Comparison of ENCODE assay signal across 1 cellular context in genomic region chr11:117748771-117749540, GRCh38.
TF ChIP-seq lines count a peak whose summit lies in the region.

No MANE protein-coding gene starts in this region.

TF ChIP-seq in HepG2, 621 proteins besides CTCF, POLR2A, EP300 and RAD21 (continued from another document and continues in another):
- TF ChIP-seq MLX (CRISPR knock-in tag; IDR thresholded peaks at IDR 0.05) (peak; percentile 84; the same call in 1 of the 2 replicates), HIC2 (CRISPR knock-in tag; IDR thresholded peaks at IDR 0.05; ENCODE audit: low read depth) (peak; percentile 40; the same call in 1 of the 2 replicates), BCLAF1 (IDR thresholded peaks at IDR 0.05) (no peak), KLF11 (CRISPR knock-in tag; IDR thresholded peaks at IDR 0.05) (no peak), ZNF362 (CRISPR knock-in tag; IDR thresholded peaks at IDR 0.05; ENCODE audit: borderline replicate concordance) (peak; percentile 52; the same call in 1 of the 2 replicates), ZFY (CRISPR knock-in tag; IDR thresholded peaks at IDR 0.05) (peak; percentile 50; the same call in 1 of the 2 replicates), MED8 (CRISPR knock-in tag; IDR thresholded peaks at IDR 0.05; ENCODE audit: insufficient replicate concordance) (no peak), ZNF589 (CRISPR knock-in tag; conservative IDR thresholded peaks at IDR 0.05) (0 out of 2 replicates have a peak, but pooled peaks have one; percentile 39), PHB2 (IDR thresholded peaks at IDR 0.05; ENCODE audit: partially characterized antibody) (no peak), RXRA (CRISPR knock-in tag; IDR thresholded peaks at IDR 0.05) (peak; percentile 100), NFKBIZ (CRISPR knock-in tag; IDR thresholded peaks at IDR 0.05) (peak; percentile 68; the same call in 1 of the 2 replicates), SRSF9 (IDR thresholded peaks at IDR 0.05; ENCODE audit: borderline replicate concordance, insufficient read depth, low read depth, low read length, poor library complexity, severe bottlenecking) (no peak), ZNF891 (CRISPR knock-in tag; IDR thresholded peaks at IDR 0.05) (0 out of 2 replicates have a peak, but pooled peaks have one; percentile 70), SALL1 (CRISPR knock-in tag; IDR thresholded peaks at IDR 0.05) (peak; percentile 95), ZNF101 (CRISPR knock-in tag; IDR thresholded peaks at IDR 0.05; ENCODE audit: borderline replicate concordance, low read depth) (no peak), TOE1 (CRISPR knock-in tag; IDR thresholded peaks at IDR 0.05) (peak; percentile 73; the same call in 1 of the 2 replicates), ZBTB7B (CRISPR knock-in tag; IDR thresholded peaks at IDR 0.05) (0 out of 2 replicates have a peak, but pooled peaks have one; percentile 38), ZBTB49 (CRISPR knock-in tag; IDR thresholded peaks at IDR 0.05; ENCODE audit: borderline replicate concordance) (no peak), EEA1 (CRISPR knock-in tag; IDR thresholded peaks at IDR 0.05; ENCODE audit: borderline replicate concordance) (no peak), MXD1 (CRISPR knock-in tag; IDR thresholded peaks at IDR 0.05) (peak; percentile 68; the same call in 1 of the 2 replicates), ZNF549 (CRISPR knock-in tag; IDR thresholded peaks at IDR 0.05) (no peak), AKAP8 (CRISPR knock-in tag; IDR thresholded peaks at IDR 0.05) (peak; percentile 57; the same call in 1 of the 2 replicates), FOXK1 (CRISPR knock-in tag; IDR thresholded peaks at IDR 0.05; ENCODE audit: borderline replicate concordance, low read depth) (peak; percentile 80; the same call in 1 of the 2 replicates), JUN (CRISPR knock-in tag; IDR thresholded peaks at IDR 0.05) (peak; percentile 39; the same call in 1 of the 2 replicates), ISL2 (CRISPR knock-in tag; IDR thresholded peaks at IDR 0.05) (peak; percentile 73; the same call in 1 of the 2 replicates), HMG20B (CRISPR knock-in tag; conservative IDR thresholded peaks at IDR 0.05) (peak; percentile 75), ZNF205 (CRISPR knock-in tag; IDR thresholded peaks at IDR 0.05) (peak; percentile 85; the same call in 1 of the 2 replicates), SAFB2 (CRISPR knock-in tag; IDR thresholded peaks at IDR 0.05; ENCODE audit: borderline replicate concordance, low read depth) (0 out of 2 replicates have a peak, but pooled peaks have one; percentile 7), SKIL (CRISPR knock-in tag; IDR thresholded peaks at IDR 0.05; ENCODE audit: borderline replicate concordance) (peak; percentile 97), SMARCE1 (IDR thresholded peaks at IDR 0.05; ENCODE audit: borderline replicate concordance) (no peak), GPBP1L1 (CRISPR knock-in tag; IDR thresholded peaks at IDR 0.05) (no peak), IKZF5 (CRISPR knock-in tag; IDR thresholded peaks at IDR 0.05) (peak; percentile 85; the same call in 1 of the 2 replicates), TAF15 (IDR thresholded peaks at IDR 0.05; ENCODE audit: low read depth, low read length, poor library complexity, severe bottlenecking) (no peak), CENPT (CRISPR knock-in tag; IDR thresholded peaks at IDR 0.05; ENCODE audit: low read depth) (no peak), CEBPB (IDR thresholded peaks at IDR 0.05; ENCODE audit: borderline replicate concordance, low read depth, low read length) (peak; percentile 51), ZNF281 (CRISPR knock-in tag; IDR thresholded peaks at IDR 0.05; ENCODE audit: borderline replicate concordance) (peak; percentile 58; the same call in 1 of the 2 replicates), ATF4 (CRISPR knock-in tag; IDR thresholded peaks at IDR 0.05) (peak in 1 of 2 experiments; percentile 62; a peak in 2 of 4 replicates), NR0B2 (CRISPR knock-in tag; IDR thresholded peaks at IDR 0.05) (peak; percentile 12; the same call in 1 of the 2 replicates)
